In genomic region chr13:45337395-45337794, GRCh38 we compare ENCODE assay signal across 14 cellular contexts. TPM values are rescaled to one million over a fixed set of nuclear protein-coding genes. Genes with fewer than 3 reads are reported as not detected.
DNase-seq lines count a peak whose midpoint lies in the region; ATAC-seq and TF ChIP-seq lines count a peak whose summit lies in the region.
"Had no signal": no experiment of that assay in that cellular context is flagged by ENCODE, and none has a peak within 500 bp of the region (broad histone marks: within the 10 kb centered on the region; RNA-seq: fewer than 3 reads in every experiment).

No MANE protein-coding gene starts in this region.

- peak overlapping the region in 2 of 3 donors; percentile 17 to 99 for H3K27ac Mint-ChIP-seq in CD4-positive, CD25-positive, alpha-beta regulatory T cell
- H3K27ac Mint-ChIP-seq in GM23338 (no peak overlapping the region), memory B cell (peak overlapping the region; percentile 59), CD14-positive monocyte (peak overlapping the region in 1 of 7 donors; percentile 41)
- H3K27ac Mint-ChIP-seq in activated naive CD8-positive, alpha-beta T cell treated with anti-CD3 and anti-CD28 coated beads, Interleukin-2, amount 50 U/mL, for 24 hours: peak overlapping the region; percentile 77

- H4K20me1 ChIP-seq in GM23338 (replicated peaks; ENCODE audit: insufficient read depth): peaks cover 44% of the 10 kb centered on the region

- peaks cover 62% of the 10 kb centered on the region for H3F3A ChIP-seq in GM23338 (replicated peaks; ENCODE audit: low read depth)

- H3K9me3 Mint-ChIP-seq in CD4-positive, CD25-positive, alpha-beta regulatory T cell: peaks cover 0 to 2% (median 0%) of the 10 kb centered on the region in 7 donors
- peaks cover 6% of the 10 kb centered on the region; the same call in 1 of the 3 replicates for H3K9me3 Mint-ChIP-seq in GM23338
- no peaks in the 10 kb centered on the region for H3K9me3 Mint-ChIP-seq in activated naive CD8-positive, alpha-beta T cell treated with anti-CD3 and anti-CD28 coated beads, Interleukin-2, amount 50 U/mL, for 24 hours
- no peaks in the 10 kb centered on the region for H3K9me3 Mint-ChIP-seq in memory B cell
- peaks cover 0 to 5% (median 0%) of the 10 kb centered on the region in 7 donors for H3K9me3 Mint-ChIP-seq in CD14-positive monocyte

- H3K4me3 Mint-ChIP-seq in CD4-positive, CD25-positive, alpha-beta regulatory T cell: peak overlapping the region; percentile 42 to 100 (median 98)
- H3K4me3 Mint-ChIP-seq in GM23338: no peak overlapping the region; the same call in 2 of the 3 replicates
- peak overlapping the region; percentile 99 for H3K4me3 Mint-ChIP-seq in activated naive CD8-positive, alpha-beta T cell treated with anti-CD3 and anti-CD28 coated beads, Interleukin-2, amount 50 U/mL, for 24 hours
- H3K4me3 Mint-ChIP-seq in memory B cell: no peak overlapping the region
- H3K4me3 Mint-ChIP-seq in CD14-positive monocyte: no peak overlapping the region

- intact Hi-C loops in CD14-positive monocyte (cut with micrococcal nuclease): loop anchor here in 1 of 2 donors (5.0 to 10.0 kb wide), 2 partner anchors 35 to 707 kb away; no protein-coding TSS in a partner anchor

- peaks cover 42% of the 10 kb centered on the region for H3K36me3 Mint-ChIP-seq in CD4-positive, CD25-positive, alpha-beta regulatory T cell
- H3K36me3 Mint-ChIP-seq in GM23338 (ENCODE audit: low read depth) (peaks cover 69% of the 10 kb centered on the region), memory B cell (peaks cover 31% of the 10 kb centered on the region), CD14-positive monocyte (peaks cover 63 to 71% of the 10 kb centered on the region in 2 donors)
- peaks cover 76% of the 10 kb centered on the region for H3K36me3 Mint-ChIP-seq in activated naive CD8-positive, alpha-beta T cell treated with anti-CD3 and anti-CD28 coated beads, Interleukin-2, amount 50 U/mL, for 24 hours (ENCODE audit: low read depth)

- peak overlapping the region; percentile 100 for H3K27ac ChIP-seq in CD4-positive, CD25-positive, alpha-beta regulatory T cell (ENCODE audit: insufficient read depth, low read length, poor library complexity, severe bottlenecking)
- 0 out of 2 replicates have a peak overlapping the region, but pooled peaks have one; percentile 14 for H3K27ac ChIP-seq in GM23338 (ENCODE audit: low read depth)
- H3K27ac ChIP-seq: body of pancreas, thoracic aorta had no signal

- peak in 1 of 3 donors; percentile 23 for DNase-seq in CD4-positive, CD25-positive, alpha-beta regulatory T cell
- DNase-seq in GM23338 (ENCODE audit: low spot score) (no peak), memory B cell (ENCODE audit: low spot score in 2 of 2) (no peak), CD14-positive monocyte (ENCODE audit: low spot score) (no peak)
- no peak for DNase-seq in activated naive CD8-positive, alpha-beta T cell treated with anti-CD3 and anti-CD28 coated beads, Interleukin-2, amount 50 U/mL, for 24 hours
- DNase-seq: activated CD8-positive, alpha-beta memory T cell treated with anti-CD3 and anti-CD28 coated beads for 24 hours; body of pancreas; DMS 273 treated with DMSO at 0.1 percent for 48 hours; NCI-H1694; right cardiac atrium had no signal

- H3K27me3 ChIP-seq in CD4-positive, CD25-positive, alpha-beta regulatory T cell (ENCODE audit: control insufficient read depth, insufficient read depth, low read length): no peaks in the 10 kb centered on the region
- no peaks in the 10 kb centered on the region for H3K27me3 ChIP-seq in GM23338 (ENCODE audit: insufficient read depth)
- H3K27me3 ChIP-seq: body of pancreas had no signal

- peak overlapping the region; percentile 93 for H3K4me3 ChIP-seq in CD4-positive, CD25-positive, alpha-beta regulatory T cell (ENCODE audit: low read depth, low read length)
- no peak overlapping the region for H3K4me3 ChIP-seq in GM23338
- H3K4me3 ChIP-seq: body of pancreas, thoracic aorta had no signal

- H3K27me3 Mint-ChIP-seq in CD4-positive, CD25-positive, alpha-beta regulatory T cell: peaks cover 18% of the 10 kb centered on the region
- peaks cover 21% of the 10 kb centered on the region for H3K27me3 Mint-ChIP-seq in GM23338 (ENCODE audit: insufficient read depth, low read depth, poor library complexity)
- H3K27me3 Mint-ChIP-seq in activated naive CD8-positive, alpha-beta T cell treated with anti-CD3 and anti-CD28 coated beads, Interleukin-2, amount 50 U/mL, for 24 hours: peaks cover 3% of the 10 kb centered on the region
- H3K27me3 Mint-ChIP-seq in memory B cell: no peaks in the 10 kb centered on the region
- no peaks in the 10 kb centered on the region for H3K27me3 Mint-ChIP-seq in CD14-positive monocyte (ENCODE audit: low read depth in 3 of 3)

- H3K4me1 ChIP-seq in CD4-positive, CD25-positive, alpha-beta regulatory T cell (ENCODE audit: control insufficient read depth, insufficient read depth, low read length, poor library complexity, severe bottlenecking): peaks cover 83% of the 10 kb centered on the region
- H3K4me1 ChIP-seq in GM23338 (ENCODE audit: insufficient read depth): peaks cover 36% of the 10 kb centered on the region

- H3K36me3 ChIP-seq in CD4-positive, CD25-positive, alpha-beta regulatory T cell (ENCODE audit: control insufficient read depth, insufficient read depth, low read length): peaks cover 44% of the 10 kb centered on the region
- H3K36me3 ChIP-seq in GM23338 (ENCODE audit: insufficient read depth): peaks cover 43% of the 10 kb centered on the region

- H3K79me2 ChIP-seq in GM23338 (replicated peaks; ENCODE audit: insufficient read depth): peaks cover 52% of the 10 kb centered on the region

- no peaks in the 10 kb centered on the region for H3K9me2 ChIP-seq in GM23338 (ENCODE audit: insufficient read depth)

- no peak for ATAC-seq in CD4-positive, CD25-positive, alpha-beta regulatory T cell (ENCODE audit: low read depth in 2 of 2)
- no peak for ATAC-seq in GM23338
- ATAC-seq in activated naive CD8-positive, alpha-beta T cell treated with anti-CD3 and anti-CD28 coated beads, Interleukin-2, amount 50 U/mL, for 24 hours: no peak
- ATAC-seq in memory B cell (ENCODE audit: low read depth): no peak
- ATAC-seq in GM21576 (IDR thresholded peaks at IDR 0.05; ENCODE audit: unreplicated experiment): no peak
- ATAC-seq in HG02642 (IDR thresholded peaks at IDR 0.05; ENCODE audit: poor library complexity, unreplicated experiment): no peak
- no peak for ATAC-seq in GM18498 (IDR thresholded peaks at IDR 0.05; ENCODE audit: unreplicated experiment)
- ATAC-seq: body of pancreas, right cardiac atrium had no signal

- H2AFZ ChIP-seq in GM23338: no peak overlapping the region

- TF ChIP-seq CTCF in GM23338 (conservative IDR thresholded peaks at IDR 0.05; ENCODE audit: low read depth in 2 of 2) (no peak), CD14-positive monocyte (IDR thresholded peaks at IDR 0.05) (no peak)

- H3K4me2 ChIP-seq in GM23338: no peak overlapping the region

- no peaks in the 10 kb centered on the region for H3K9me3 ChIP-seq in CD4-positive, CD25-positive, alpha-beta regulatory T cell (ENCODE audit: control insufficient read depth in 2 of 2, low read length in 2 of 2)
- H3K9me3 ChIP-seq: body of pancreas, thoracic aorta had no signal

- peaks cover 42 to 92% (median 72%) of the 10 kb centered on the region in 4 donors for H3K4me1 Mint-ChIP-seq in CD4-positive, CD25-positive, alpha-beta regulatory T cell
- H3K4me1 Mint-ChIP-seq in GM23338 (peaks cover 56% of the 10 kb centered on the region), memory B cell (peaks cover 55% of the 10 kb centered on the region), CD14-positive monocyte (peaks cover 86% of the 10 kb centered on the region)
- H3K4me1 Mint-ChIP-seq in activated naive CD8-positive, alpha-beta T cell treated with anti-CD3 and anti-CD28 coated beads, Interleukin-2, amount 50 U/mL, for 24 hours: peaks cover 87% of the 10 kb centered on the region

TF ChIP-seq in GM23338, 12 proteins besides CTCF, POLR2A, EP300 and RAD21 (continues in another document):
- TF ChIP-seq ZNF114 (CRISPR knock-in tag; IDR thresholded peaks at IDR 0.05): no peak
- no peak for TF ChIP-seq NANOG (IDR thresholded peaks at IDR 0.05; ENCODE audit: borderline replicate concordance)

RNA-seq across cellular contexts. Expression of gene TPT1, which starts 3.6 kb away (rescaled TPM):
- 5,591 TPM for total RNA-seq in CD4-positive, CD25-positive, alpha-beta regulatory T cell
- 1,000 to 10,000 TPM; 2,708 to 4,074 (median 3,846) TPM for polyA plus RNA-seq in CD4-positive, CD25-positive, alpha-beta regulatory T cell
- 1,385 and 1,395 TPM in 2 replicates for total RNA-seq in GM23338 (2014; rRNA removed; shearing (Covaris generic))
- polyA plus RNA-seq in GM23338 (2016; fragmentation: Nextera tagmentation; extraction: Ambion mirVana) (2,519 and 3,116 TPM in 2 replicates), CD14-positive monocyte (1,000 to 10,000 TPM; 2,102 to 2,493 TPM)

Comparison
In these comparisons a context has a peak if more than half of its experiments do, and no peak if none do; other contexts are left out.
1. H3K4me3 Mint-ChIP-seq: peak in CD4-positive, CD25-positive, alpha-beta regulatory T cell (4 of 4) and activated naive CD8-positive, alpha-beta T cell treated with anti-CD3 and anti-CD28 coated beads, Interleukin-2, amount 50 U/mL, for 24 hours (single experiment); none in GM23338 (single experiment), memory B cell (single experiment) and CD14-positive monocyte (0 of 2).